8 cellular contexts compared by ENCODE assay signal in the genomic region with DNA sequence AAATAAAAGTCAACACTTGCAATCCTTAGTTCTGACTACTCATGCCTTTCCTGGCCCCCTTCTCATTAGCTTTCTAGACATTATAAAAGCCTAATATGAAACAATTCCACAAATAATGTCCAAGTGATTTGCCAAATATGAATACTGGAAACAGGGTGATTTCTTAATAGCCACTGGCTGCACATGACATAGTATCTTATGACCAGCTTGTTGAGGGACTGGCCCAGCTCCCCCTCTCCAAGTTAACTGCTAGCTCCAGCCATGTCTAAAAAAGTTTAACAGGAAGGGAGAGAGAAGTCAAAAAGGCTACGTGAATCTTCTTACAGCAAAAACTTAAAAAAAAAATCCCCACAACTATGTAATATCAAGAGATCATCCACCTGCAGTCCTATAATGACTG. TPM values are rescaled to one million over a fixed set of nuclear protein-coding genes. Genes with fewer than 3 reads are reported as not detected.
DNase-seq lines count a peak whose midpoint lies in the region; ATAC-seq and TF ChIP-seq lines count a peak whose summit lies in the region.

No MANE protein-coding gene starts in this region.

- no peak overlapping the region for H2AFZ ChIP-seq in IMR-90 (replicated peaks; ENCODE audit: low read length, poor library complexity)

- H3K14ac ChIP-seq in IMR-90 (replicated peaks; ENCODE audit: low read depth, low read length), result peak overlapping the region; percentile 46; the same call in 1 of the 2 replicates

- no peak overlapping the region for H4K5ac ChIP-seq in IMR-90 (ENCODE audit: low read depth, low read length)

- peak overlapping the region; percentile 27; the same call in 1 of the 2 replicates for H3K23ac ChIP-seq in IMR-90 (ENCODE audit: low read depth, low read length)

- H3K4me3 ChIP-seq in IMR-90 (ENCODE audit: insufficient read depth, low read depth, low read length) (peak overlapping the region; percentile 88), brain microvascular endothelial cell (ENCODE audit: low read depth, low read length) (peak overlapping the region; percentile 90), urinary bladder (ENCODE audit: low read depth, low read length) (peak overlapping the region; percentile 76)

- peak overlapping the region; percentile 5; the same call in 1 of the 2 replicates for H3K9ac ChIP-seq in IMR-90 (ENCODE audit: low read depth, low read length)

- H3K27ac ChIP-seq in IMR-90 (ENCODE audit: insufficient read depth, low read length) (peak overlapping the region; percentile 13; the same call in 1 of the 2 replicates), brain microvascular endothelial cell (no peak overlapping the region), urinary bladder (ENCODE audit: low read depth) (no peak overlapping the region)

- TF ChIP-seq RAD21 in IMR-90 (IDR thresholded peaks at IDR 0.05; ENCODE audit: low read length), result no peak

- H4K20me1 ChIP-seq in IMR-90 (ENCODE audit: insufficient read depth, low read length), result no peaks in the 10 kb centered on the region; the same call in 1 of the 2 replicates

- H2BK20ac ChIP-seq in IMR-90 (ENCODE audit: low read depth, low read length), result no peak overlapping the region

- no peak overlapping the region for H3K56ac ChIP-seq in IMR-90 (ENCODE audit: extremely low read depth, insufficient read depth, low read length)

- no peak overlapping the region for H4K91ac ChIP-seq in IMR-90 (ENCODE audit: insufficient read depth, low read depth, low read length)

- H2BK15ac ChIP-seq in IMR-90 (ENCODE audit: low read depth, low read length), result no peak overlapping the region

- CTCF ChIA-PET in IMR-90 (lab: Yijun Ruan, JAX), result interaction anchor here (0.5 to 0.7 kb wide), 3 partner anchors 86 to 170 kb away, joined by 3 to 4 read pairs (median 3); no protein-coding TSS in a partner anchor

- ATAC-seq in IMR-90 (ENCODE audit: low read depth) (no peak), HG02798 (IDR thresholded peaks at IDR 0.05; ENCODE audit: poor library complexity, unreplicated experiment) (no peak)

- H3K9me3 ChIP-seq in IMR-90 (ENCODE audit: control insufficient read depth, insufficient read depth, low read length), result no peaks in the 10 kb centered on the region

- no peak overlapping the region for H3K4ac ChIP-seq in IMR-90 (ENCODE audit: low read depth, low read length)

- no peaks in the 10 kb centered on the region for H3K4me1 ChIP-seq in IMR-90 (ENCODE audit: control insufficient read depth, insufficient read depth, low read length)
- no peaks in the 10 kb centered on the region for H3K4me1 ChIP-seq in urinary bladder (ENCODE audit: insufficient read depth)

- DNase-seq in CD1c-positive myeloid dendritic cell (ENCODE audit: extremely low spot score) (peak; percentile 60), IMR-90 (peak; percentile 60), brain microvascular endothelial cell (peak; percentile 47), lung microvascular endothelial cell (ENCODE audit: low read depth in 2 of 2) (peak; percentile 63 to 69), SHP77 (lab: John Stamatoyannopoulos, UW) (no peak), NCI-H187 (lab: John Stamatoyannopoulos, UW) (no peak)

- H2BK120ac ChIP-seq in IMR-90 (ENCODE audit: low read depth, low read length), result no peak overlapping the region

- H2BK5ac ChIP-seq in IMR-90 (ENCODE audit: low read depth, low read length, poor library complexity, severe bottlenecking), result peak overlapping the region; percentile 12

- peaks cover 0 to 60% of the 10 kb centered on the region in 2 experiments for H3K79me1 ChIP-seq in IMR-90 (ENCODE audit: low read depth in 1 of 2, low read length in 2 of 2)

- H3K27me3 ChIP-seq in IMR-90 (ENCODE audit: control insufficient read depth, insufficient read depth, low read length) (no peaks in the 10 kb centered on the region), brain microvascular endothelial cell (replicated peaks) (no peaks in the 10 kb centered on the region)

- POLR2A ChIA-PET in IMR-90 (lab: Charles Lee; ENCODE audit: unreplicated experiment), result no interaction called here

- dilution Hi-C loops in IMR-90 (cut with HindIII; ENCODE audit: low sequenced_read_pairs, unreplicated experiment), result no loop called here

- intact Hi-C loops in IMR-90 (cut with micrococcal nuclease), result loop anchor here (2.0 kb wide), 3 partner anchors 57 to 171 kb away; no protein-coding TSS in a partner anchor

- no peak overlapping the region for H2AK5ac ChIP-seq in IMR-90 (ENCODE audit: low read depth, low read length)

- TF ChIP-seq CTCF in IMR-90 (conservative IDR thresholded peaks at IDR 0.05; ENCODE audit: low read depth, low read length), result no peak
- TF ChIP-seq CTCF in brain microvascular endothelial cell (IDR thresholded peaks at IDR 0.05; ENCODE audit: low read depth, low read length, missing control alignments), result no peak

- peak overlapping the region; percentile 96 for H3K4me2 ChIP-seq in IMR-90 (ENCODE audit: low read depth, low read length)

- no TSS peak for BruUV-seq in IMR-90 (replicated peaks; lab: Mats Ljungman, UMichigan)

- no peaks in the 10 kb centered on the region for H3K9me1 ChIP-seq in IMR-90 (ENCODE audit: insufficient read depth, low read length)

- no peak for TF ChIP-seq POLR2A in IMR-90 (IDR thresholded peaks at IDR 0.05; ENCODE audit: low read depth, low read length)

- WGBS in IMR-90 (ENCODE audit: extremely low coverage in 2 of 2, insufficient read length in 1 of 2), 2 experiments, result no CpG with 5 or more reads among the region's 1 CpG
- 0% methylated on average over 1 of the region's 1 CpG for WGBS in urinary bladder

- no peak overlapping the region for H2AK9ac ChIP-seq in IMR-90 (replicated peaks; ENCODE audit: low read depth, low read length, poor library complexity)

- H3K18ac ChIP-seq in IMR-90 (ENCODE audit: low read depth, low read length), result no peak overlapping the region

- in situ Hi-C loops in IMR-90 (cut with MboI; ENCODE audit: low sequenced_read_pairs), result no loop called here
- in situ Hi-C loops in brain microvascular endothelial cell (cut with HindIII; ENCODE audit: low pct_ligation_motif_present, low sequenced_read_pairs), result no loop called here

- H3K36me3 ChIP-seq in IMR-90 (ENCODE audit: control insufficient read depth, insufficient read depth, low read length) (no peaks in the 10 kb centered on the region), brain microvascular endothelial cell (replicated peaks) (peaks cover 4% of the 10 kb centered on the region), urinary bladder (ENCODE audit: insufficient read depth) (no peaks in the 10 kb centered on the region)

- H4K8ac ChIP-seq in IMR-90 (ENCODE audit: low read depth in 2 of 2, low read length in 2 of 2), result no peak overlapping the region

TF ChIP-seq in IMR-90, 13 proteins besides CTCF, POLR2A, EP300 and RAD21:
- TF ChIP-seq MXI1 (IDR thresholded peaks at IDR 0.05; ENCODE audit: borderline replicate concordance, low read depth, low read length) (no peak), CEBPB (IDR thresholded peaks at IDR 0.05; ENCODE audit: low read depth, low read length) (no peak; the same call in 1 of the 2 replicates)
- TF ChIP-seq, protein P1, sequence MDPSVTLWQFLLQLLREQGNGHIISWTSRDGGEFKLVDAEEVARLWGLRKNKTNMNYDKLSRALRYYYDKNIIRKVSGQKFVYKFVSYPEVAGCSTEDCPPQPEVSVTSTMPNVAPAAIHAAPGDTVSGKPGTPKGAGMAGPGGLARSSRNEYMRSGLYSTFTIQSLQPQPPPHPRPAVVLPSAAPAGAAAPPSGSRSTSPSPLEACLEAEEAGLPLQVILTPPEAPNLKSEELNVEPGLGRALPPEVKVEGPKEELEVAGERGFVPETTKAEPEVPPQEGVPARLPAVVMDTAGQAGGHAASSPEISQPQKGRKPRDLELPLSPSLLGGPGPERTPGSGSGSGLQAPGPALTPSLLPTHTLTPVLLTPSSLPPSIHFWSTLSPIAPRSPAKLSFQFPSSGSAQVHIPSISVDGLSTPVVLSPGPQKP (IDR thresholded peaks at IDR 0.05; ENCODE audit: borderline replicate concordance, low read depth, low read length), result no peak
- TF ChIP-seq, protein P2, sequence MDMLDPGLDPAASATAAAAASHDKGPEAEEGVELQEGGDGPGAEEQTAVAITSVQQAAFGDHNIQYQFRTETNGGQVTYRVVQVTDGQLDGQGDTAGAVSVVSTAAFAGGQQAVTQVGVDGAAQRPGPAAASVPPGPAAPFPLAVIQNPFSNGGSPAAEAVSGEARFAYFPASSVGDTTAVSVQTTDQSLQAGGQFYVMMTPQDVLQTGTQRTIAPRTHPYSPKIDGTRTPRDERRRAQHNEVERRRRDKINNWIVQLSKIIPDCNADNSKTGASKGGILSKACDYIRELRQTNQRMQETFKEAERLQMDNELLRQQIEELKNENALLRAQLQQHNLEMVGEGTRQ (IDR thresholded peaks at IDR 0.05; ENCODE audit: low read depth, low read length), result peak; percentile 48; the same call in 1 of the 2 replicates
TF ChIP-seq in IMR-90: peak in this region for 1.

RNA-seq across cellular contexts. Expression of gene CERT1, which starts 1.5 kb away (rescaled TPM):
- total RNA-seq in IMR-90 (2012; rRNA removed), result 7.2 and 10.3 TPM in 2 replicates
- 6.0 and 7.2 TPM in 2 replicates for polyA plus RNA-seq in IMR-90 (2012; rRNA removed)
- polyA plus RNA-seq in IMR-90 (2012; cell fraction: cytosol; rRNA removed), result 2.3 and 2.7 TPM in 2 replicates
- 2.8 and 5.9 TPM in 2 replicates for polyA plus RNA-seq in IMR-90 (2012; cell fraction: nucleus; rRNA removed; ENCODE audit: low replicate concordance)
- 19.6 and 40.5 TPM in 2 replicates for total RNA-seq in lung microvascular endothelial cell
- 94.1 TPM for total RNA-seq in urinary bladder
- polyA plus RNA-seq in urinary bladder, result 32.5 TPM

RNA-seq across cellular contexts. Expression of gene POLK, which starts 1.7 kb away (rescaled TPM):
- 24.4 and 34.2 TPM in 2 replicates for total RNA-seq in IMR-90 (2012; rRNA removed)
- 9.6 and 10.4 TPM in 2 replicates for polyA plus RNA-seq in IMR-90 (2012; rRNA removed)
- 0.56 and 1.00 TPM in 2 replicates for polyA plus RNA-seq in IMR-90 (2012; cell fraction: cytosol; rRNA removed)
- polyA plus RNA-seq in IMR-90 (2012; cell fraction: nucleus; rRNA removed; ENCODE audit: low replicate concordance), result 2.3 and 23.9 TPM in 2 replicates
- total RNA-seq in lung microvascular endothelial cell, result 16.3 and 30.0 TPM in 2 replicates
- total RNA-seq in urinary bladder, result 140 TPM
- 14.1 TPM for polyA plus RNA-seq in urinary bladder

Comparison
In these comparisons a context has a peak if more than half of its experiments do, and no peak if none do; other contexts are left out.
1. DNase-seq: peak in CD1c-positive myeloid dendritic cell (single experiment), IMR-90 (single experiment), brain microvascular endothelial cell (single experiment) and lung microvascular endothelial cell (2 of 2); none in SHP77 (0 of 2) and NCI-H187 (0 of 2).
2. Peak in every context shown above with its lines, with median percentiles within 50 percentile points of each other: H3K4me3 ChIP-seq.